1 cellular context compared by ENCODE assay signal in the genomic region with DNA sequence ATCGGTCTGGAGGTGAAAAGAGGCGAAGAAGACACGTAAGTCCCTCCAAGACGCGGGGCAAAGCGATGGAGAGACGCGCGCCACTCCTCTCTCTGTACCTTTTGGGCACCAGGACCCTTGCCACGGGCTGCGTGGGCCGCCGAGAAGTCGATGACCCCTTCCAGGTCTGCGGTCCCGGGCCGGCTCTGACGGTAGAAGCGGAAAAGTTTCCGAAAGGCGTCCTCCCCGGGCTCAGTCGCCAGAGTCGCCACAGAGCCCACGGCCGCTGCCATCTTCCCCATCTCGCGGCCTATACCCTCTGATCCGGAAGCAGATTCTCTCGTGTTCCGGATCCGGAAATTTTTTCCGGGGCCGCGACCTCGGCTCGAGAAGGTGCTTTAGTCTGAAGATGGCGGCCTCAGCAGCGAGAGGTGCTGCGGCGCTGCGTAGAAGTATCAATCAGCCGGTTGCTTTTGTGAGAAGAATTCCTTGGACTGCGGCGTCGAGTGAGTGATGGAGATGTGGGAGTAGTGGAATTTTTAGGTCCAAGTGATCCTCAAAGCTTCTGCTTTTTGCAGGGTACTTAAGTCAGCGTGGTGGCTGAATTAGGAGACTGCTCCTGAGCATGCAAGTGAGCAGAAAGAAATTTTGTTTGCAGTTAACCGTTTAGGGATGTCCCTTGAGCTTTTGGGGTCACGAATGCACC.
A peak's percentile ranks its signal among the peaks of the same experiment; 100 is the strongest.
TF ChIP-seq lines count a peak whose summit lies in the region.

TSS of gene ALKBH1 (minus strand) at position 300 of the 685 bp plus-strand sequence. CDS start at position 281, 19 bp downstream.
TSS of gene SLIRP (plus strand) at position 380 of the 685 bp plus-strand sequence. CDS start at position 389, 9 bp downstream.

TF ChIP-seq in HepG2, 621 proteins besides CTCF, POLR2A, EP300 and RAD21 (continued from another document and continues in another):
- TF ChIP-seq, protein P1, sequence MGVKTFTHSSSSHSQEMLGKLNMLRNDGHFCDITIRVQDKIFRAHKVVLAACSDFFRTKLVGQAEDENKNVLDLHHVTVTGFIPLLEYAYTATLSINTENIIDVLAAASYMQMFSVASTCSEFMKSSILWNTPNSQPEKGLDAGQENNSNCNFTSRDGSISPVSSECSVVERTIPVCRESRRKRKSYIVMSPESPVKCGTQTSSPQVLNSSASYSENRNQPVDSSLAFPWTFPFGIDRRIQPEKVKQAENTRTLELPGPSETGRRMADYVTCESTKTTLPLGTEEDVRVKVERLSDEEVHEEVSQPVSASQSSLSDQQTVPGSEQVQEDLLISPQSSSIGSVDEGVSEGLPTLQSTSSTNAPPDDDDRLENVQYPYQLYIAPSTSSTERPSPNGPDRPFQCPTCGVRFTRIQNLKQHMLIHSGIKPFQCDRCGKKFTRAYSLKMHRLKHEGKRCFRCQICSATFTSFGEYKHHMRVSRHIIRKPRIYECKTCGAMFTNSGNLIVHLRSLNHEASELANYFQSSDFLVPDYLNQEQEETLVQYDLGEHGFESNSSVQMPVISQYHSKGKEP (CRISPR knock-in tag; IDR thresholded peaks at IDR 0.05), result 0 out of 2 replicates have a peak, but pooled peaks have one; percentile 3
- no peak for TF ChIP-seq BHLHE40 (IDR thresholded peaks at IDR 0.05; ENCODE audit: low read length)
- TF ChIP-seq DZIP1 (CRISPR knock-in tag; IDR thresholded peaks at IDR 0.05), result no peak
- TF ChIP-seq ATF6 (CRISPR knock-in tag; conservative IDR thresholded peaks at IDR 0.05), result no peak
- no peak for TF ChIP-seq ZNF367 (CRISPR knock-in tag; IDR thresholded peaks at IDR 0.05; ENCODE audit: borderline replicate concordance)
- TF ChIP-seq, protein P2, sequence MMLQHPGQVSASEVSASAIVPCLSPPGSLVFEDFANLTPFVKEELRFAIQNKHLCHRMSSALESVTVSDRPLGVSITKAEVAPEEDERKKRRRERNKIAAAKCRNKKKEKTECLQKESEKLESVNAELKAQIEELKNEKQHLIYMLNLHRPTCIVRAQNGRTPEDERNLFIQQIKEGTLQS (CRISPR knock-in tag; IDR thresholded peaks at IDR 0.05), result no peak
- TF ChIP-seq KAT7 (CRISPR knock-in tag; IDR thresholded peaks at IDR 0.05; ENCODE audit: borderline replicate concordance), result peak; percentile 50; the same call in 1 of the 2 replicates
- no peak for TF ChIP-seq ZHX1 (CRISPR knock-in tag; IDR thresholded peaks at IDR 0.05; ENCODE audit: low read depth)
- TF ChIP-seq IRX3 (CRISPR knock-in tag; IDR thresholded peaks at IDR 0.05; ENCODE audit: borderline replicate concordance, low read depth), result no peak
- no peak for TF ChIP-seq ZNF44 (CRISPR knock-in tag; IDR thresholded peaks at IDR 0.05)
- TF ChIP-seq ZNF672 (CRISPR knock-in tag; IDR thresholded peaks at IDR 0.05), result no peak
- peak; percentile 66; the same call in 1 of the 2 replicates for TF ChIP-seq TEF (CRISPR knock-in tag; IDR thresholded peaks at IDR 0.05)
- TF ChIP-seq ZNF605 (CRISPR knock-in tag; IDR thresholded peaks at IDR 0.05), result peak; percentile 3; the same call in 1 of the 2 replicates
- TF ChIP-seq POLR2AphosphoS2 (IDR thresholded peaks at IDR 0.05; ENCODE audit: low read depth, low read length), result 0 out of 2 replicates have a peak, but pooled peaks have one; percentile 64
- TF ChIP-seq ZHX2 (IDR thresholded peaks at IDR 0.05; ENCODE audit: low read depth), result 0 out of 2 replicates have a peak, but pooled peaks have one; percentile 76
- 0 out of 2 replicates have a peak, but pooled peaks have one; percentile 32 for TF ChIP-seq ZHX2 (CRISPR knock-in tag; IDR thresholded peaks at IDR 0.05; ENCODE audit: borderline replicate concordance)
- TF ChIP-seq MXD4 (CRISPR knock-in tag; IDR thresholded peaks at IDR 0.05), result peak; percentile 46; the same call in 1 of the 2 replicates
- no peak for TF ChIP-seq MATR3 (CRISPR knock-in tag; IDR thresholded peaks at IDR 0.05)
- no peak for TF ChIP-seq HNRNPK (IDR thresholded peaks at IDR 0.05; ENCODE audit: low read depth, low read length, poor library complexity, severe bottlenecking)
- no peak for TF ChIP-seq HIC2 (CRISPR knock-in tag; IDR thresholded peaks at IDR 0.05; ENCODE audit: low read depth)
- peak; percentile 46; the same call in 1 of the 2 replicates for TF ChIP-seq NFRKB (IDR thresholded peaks at IDR 0.05)
- TF ChIP-seq ZNF839 (CRISPR knock-in tag; IDR thresholded peaks at IDR 0.05; ENCODE audit: borderline replicate concordance), result peak; percentile 88; the same call in 1 of the 2 replicates
- no peak for TF ChIP-seq ZNF75D (CRISPR knock-in tag; IDR thresholded peaks at IDR 0.05; ENCODE audit: borderline replicate concordance)
- TF ChIP-seq ZNF597 (CRISPR knock-in tag; IDR thresholded peaks at IDR 0.05), result no peak
- no peak for TF ChIP-seq ZC3H13 (CRISPR knock-in tag; IDR thresholded peaks at IDR 0.05)
- TF ChIP-seq ZNF747 (CRISPR knock-in tag; IDR thresholded peaks at IDR 0.05; ENCODE audit: borderline replicate concordance), result no peak
- no peak for TF ChIP-seq MTA3 (CRISPR knock-in tag; IDR thresholded peaks at IDR 0.05)
- TF ChIP-seq ELF1 (CRISPR knock-in tag; IDR thresholded peaks at IDR 0.05), result peak; percentile 93
- TF ChIP-seq, protein P3, sequence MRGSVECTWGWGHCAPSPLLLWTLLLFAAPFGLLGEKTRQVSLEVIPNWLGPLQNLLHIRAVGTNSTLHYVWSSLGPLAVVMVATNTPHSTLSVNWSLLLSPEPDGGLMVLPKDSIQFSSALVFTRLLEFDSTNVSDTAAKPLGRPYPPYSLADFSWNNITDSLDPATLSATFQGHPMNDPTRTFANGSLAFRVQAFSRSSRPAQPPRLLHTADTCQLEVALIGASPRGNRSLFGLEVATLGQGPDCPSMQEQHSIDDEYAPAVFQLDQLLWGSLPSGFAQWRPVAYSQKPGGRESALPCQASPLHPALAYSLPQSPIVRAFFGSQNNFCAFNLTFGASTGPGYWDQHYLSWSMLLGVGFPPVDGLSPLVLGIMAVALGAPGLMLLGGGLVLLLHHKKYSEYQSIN (CRISPR knock-in tag; IDR thresholded peaks at IDR 0.05; ENCODE audit: borderline replicate concordance), result no peak; the same call in 1 of the 2 replicates
- peak; percentile 85 for TF ChIP-seq ERF (CRISPR knock-in tag; IDR thresholded peaks at IDR 0.05)
